ENCODE assay signal across 1 cellular context in the genomic region with DNA sequence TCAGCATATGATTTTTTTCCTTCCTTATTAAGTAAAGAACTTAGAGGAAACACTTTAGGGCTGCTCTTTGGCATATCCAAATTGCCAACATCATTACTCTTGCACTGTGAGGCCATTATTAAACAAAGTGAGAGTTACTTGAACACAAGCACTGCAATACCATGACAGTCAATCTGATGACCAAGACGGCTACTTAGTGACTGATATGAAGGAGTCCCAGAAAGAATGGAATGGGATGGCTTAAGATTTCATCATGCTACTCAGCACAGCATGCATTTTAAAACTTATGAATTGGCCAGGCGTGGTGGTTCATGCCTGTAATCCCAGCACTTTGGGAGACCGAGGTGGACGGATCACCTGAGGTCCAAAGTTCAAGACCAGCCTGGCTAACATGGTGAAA.
TF ChIP-seq lines count a peak whose summit lies in the region.

No MANE protein-coding gene starts in this region.

TF ChIP-seq in GM12891, 5 proteins besides CTCF, POLR2A, EP300 and RAD21:
- TF ChIP-seq POU2F2 (IDR thresholded peaks at IDR 0.05; ENCODE audit: low read depth, low read length): no peak
- no peak for TF ChIP-seq SPI1 (IDR thresholded peaks at IDR 0.05; ENCODE audit: low read depth, low read length)
- no peak for TF ChIP-seq POLR2AphosphoS5 (IDR thresholded peaks at IDR 0.05; ENCODE audit: low read depth, low read length)
- TF ChIP-seq PAX5 (IDR thresholded peaks at IDR 0.05; ENCODE audit: insufficient read depth, low read length, severe bottlenecking): no peak
- TF ChIP-seq TAF1 (IDR thresholded peaks at IDR 0.05; ENCODE audit: low read depth, low read length): no peak
